ENCODE assay signal across 8 cellular contexts in genomic region chr4:165355900-165356300, GRCh38. TPM values are rescaled to one million over a fixed set of nuclear protein-coding genes. Genes with fewer than 3 reads are reported as not detected.
DNase-seq lines count a peak whose midpoint lies in the region; ATAC-seq and TF ChIP-seq lines count a peak whose summit lies in the region.

No MANE protein-coding gene starts in this region.

- no peaks in the 10 kb centered on the region for H3K27me3 ChIP-seq in transverse colon

- TF ChIP-seq CTCF in C4-2B (conservative IDR thresholded peaks at IDR 0.05) (peak; percentile 70), activated B cell treated with CpG ODN at 0.5 μM for 24 hours (IDR thresholded peaks at IDR 0.05) (no peak), transverse colon (IDR thresholded peaks at IDR 0.05) (peak in 4 of 5 experiments; percentile 19 to 47 (median 40))

- H3K27me3 Mint-ChIP-seq in activated B cell treated with CpG ODN at 0.5 μM for 24 hours: peaks cover 29% of the 10 kb centered on the region
- H3K27me3 Mint-ChIP-seq in T-helper 2 cell treated with Interferon-gamma antibody and Interleukin-4, amounts not matched to agents 5 μg/mL and 100 μg/mL, for 36 hours (ENCODE audit: low read depth): peaks cover 31% of the 10 kb centered on the region

- TF ChIP-seq EP300 in transverse colon (IDR thresholded peaks at IDR 0.05; ENCODE audit: low read depth): no peak

- no peaks in the 10 kb centered on the region for H3K36me3 ChIP-seq in transverse colon

- TF ChIP-seq POLR2A in transverse colon (IDR thresholded peaks at IDR 0.05): no peak

- peak; percentile 59 for ATAC-seq in GM18873 (IDR thresholded peaks at IDR 0.05; ENCODE audit: low FRiP score, unreplicated experiment)
- ATAC-seq in activated B cell treated with CpG ODN at 0.5 μM for 24 hours (ENCODE audit: low read depth): peak; percentile 40
- ATAC-seq in left cardiac atrium: peak; percentile 47 to 67

- 6 to 7% methylated on average over 2 of the region's 2 CpGs for WGBS in transverse colon (ENCODE audit: low coverage in 1 of 2), 2 donors

- intact Hi-C loops in activated B cell treated with CpG ODN at 0.5 μM for 24 hours (cut with micrococcal nuclease): loop anchor here (5.0 kb wide), 1 partner anchor 106 kb away; no protein-coding TSS in a partner anchor
- intact Hi-C loops in left cardiac atrium (cut with DNase I): loop anchor here (2.0 to 5.0 kb wide), 2 partner anchors 106 to 109 kb away; no protein-coding TSS in a partner anchor
- intact Hi-C loops in transverse colon (cut with DNase I; ENCODE audit: low total_unique reads): no loop called here

- CTCF ChIA-PET in activated B cell treated with CpG ODN at 0.5 μM for 24 hours (lab: Charles Lee): no interaction called here

- DNase-seq in NCI-H1092 (lab: John Stamatoyannopoulos, UW): peak; percentile 63
- DNase-seq in activated B cell treated with CpG ODN at 0.5 μM for 24 hours: no peak
- no peak for DNase-seq in left cardiac atrium
- no peak for DNase-seq in transverse colon
- no peak for DNase-seq in NCI-H2029 treated with DMSO at 0.1 percent for 48 hours (lab: John Stamatoyannopoulos, UW)
- no peak for DNase-seq in T-helper 2 cell treated with Interferon-gamma antibody and Interleukin-4, amounts not matched to agents 5 μg/mL and 100 μg/mL, for 36 hours (ENCODE audit: low spot score)

- no peaks in the 10 kb centered on the region for H3K9me3 Mint-ChIP-seq in activated B cell treated with CpG ODN at 0.5 μM for 24 hours
- no peaks in the 10 kb centered on the region for H3K9me3 Mint-ChIP-seq in T-helper 2 cell treated with Interferon-gamma antibody and Interleukin-4, amounts not matched to agents 5 μg/mL and 100 μg/mL, for 36 hours

- H3K9me3 ChIP-seq in transverse colon: no peaks in the 10 kb centered on the region

- H3K4me1 Mint-ChIP-seq in activated B cell treated with CpG ODN at 0.5 μM for 24 hours: peaks cover 2% of the 10 kb centered on the region
- no peaks in the 10 kb centered on the region for H3K4me1 Mint-ChIP-seq in T-helper 2 cell treated with Interferon-gamma antibody and Interleukin-4, amounts not matched to agents 5 μg/mL and 100 μg/mL, for 36 hours (ENCODE audit: low read depth)

- no peak overlapping the region for H3K4me3 ChIP-seq in transverse colon

- H3K27ac ChIP-seq in C4-2B (no peak overlapping the region), transverse colon (no peak overlapping the region)

- H3K36me3 Mint-ChIP-seq in activated B cell treated with CpG ODN at 0.5 μM for 24 hours (ENCODE audit: low read depth): no peaks in the 10 kb centered on the region
- H3K36me3 Mint-ChIP-seq in T-helper 2 cell treated with Interferon-gamma antibody and Interleukin-4, amounts not matched to agents 5 μg/mL and 100 μg/mL, for 36 hours (ENCODE audit: low read depth): no peaks in the 10 kb centered on the region

- no peaks in the 10 kb centered on the region for H3K4me1 ChIP-seq in transverse colon

- no peak overlapping the region for H3K4me3 Mint-ChIP-seq in activated B cell treated with CpG ODN at 0.5 μM for 24 hours
- H3K4me3 Mint-ChIP-seq in T-helper 2 cell treated with Interferon-gamma antibody and Interleukin-4, amounts not matched to agents 5 μg/mL and 100 μg/mL, for 36 hours: no peak overlapping the region

- no peak overlapping the region for H3K27ac Mint-ChIP-seq in activated B cell treated with CpG ODN at 0.5 μM for 24 hours
- H3K27ac Mint-ChIP-seq in T-helper 2 cell treated with Interferon-gamma antibody and Interleukin-4, amounts not matched to agents 5 μg/mL and 100 μg/mL, for 36 hours: no peak overlapping the region

- in situ Hi-C loops in transverse colon (cut with MboI; ENCODE audit: low pct_ligation_motif_present in 1 of 4, low pct_unique_long_range_greater_than_20kb in 1 of 4, low sequenced_read_pairs in 3 of 4): loop anchor here (5.0 to 25.0 kb wide), 4 partner anchors 106 to 221 kb away; no protein-coding TSS in a partner anchor

- POLR2A ChIA-PET in activated B cell treated with CpG ODN at 0.5 μM for 24 hours (lab: Charles Lee): interaction anchor here (1.3 kb wide), 1 partner anchor 29 kb away, joined by 6 read pairs; the partner anchor contains the start of gene MSMO1

RNA-seq across cellular contexts. Expression of gene CPE, which starts 22.9 kb away (rescaled TPM):
- total RNA-seq in activated B cell treated with CpG ODN at 0.5 μM for 24 hours: not detected in 2 replicates
- 10 to 100 TPM; 84.8 to 92.5 TPM for total RNA-seq in left cardiac atrium
- total RNA-seq in transverse colon: 10 to 100 TPM in 2 of 4 donors, 1 to 10 TPM in 2; 7.5 to 29.1 (median 12.3) TPM

RNA-seq across cellular contexts. Expression of gene MSMO1, which starts 28.4 kb away (rescaled TPM):
- total RNA-seq in activated B cell treated with CpG ODN at 0.5 μM for 24 hours (74.6 and 87.9 TPM in 2 replicates), left cardiac atrium (10 to 100 TPM; 16.8 to 22.9 TPM), transverse colon (10 to 100 TPM; 30.3 to 58.0 (median 36.5) TPM)
